16 cellular contexts compared by ENCODE assay signal in genomic region chr21:31754561-31754960, GRCh38. TPM values are rescaled to one million over a fixed set of nuclear protein-coding genes. Genes with fewer than 3 reads are reported as not detected.
DNase-seq lines count a peak whose midpoint lies in the region; ATAC-seq and TF ChIP-seq lines count a peak whose summit lies in the region.
"Had no signal": no experiment of that assay in that cellular context is flagged by ENCODE, and none has a peak within 500 bp of the region (broad histone marks: within the 10 kb centered on the region; RNA-seq: fewer than 3 reads in every experiment).

No MANE protein-coding gene starts in this region.

- ATAC-seq in HG03378 (IDR thresholded peaks at IDR 0.05; ENCODE audit: unreplicated experiment): no peak
- ATAC-seq: A549; CD8-positive, alpha-beta T cell had no signal

- H3K36me3 ChIP-seq in HUES64 (ENCODE audit: insufficient read depth, low read length): no peaks in the 10 kb centered on the region
- H3K36me3 ChIP-seq in iPS-18a (ENCODE audit: control insufficient read depth, low read depth, low read length): no peaks in the 10 kb centered on the region
- H3K36me3 ChIP-seq: BE2C had no signal

- H3K27ac ChIP-seq in HUES64 (ENCODE audit: low read depth, low read length): peak overlapping the region; percentile 4; the same call in 1 of the 2 replicates
- H3K27ac ChIP-seq in iPS-18a (ENCODE audit: low read length): no peak overlapping the region
- H3K27ac ChIP-seq: A549, C4-2B, HL-60 had no signal

- TF ChIP-seq CTCF in lower leg skin (IDR thresholded peaks at IDR 0.05): no peak

- H3K9me3 ChIP-seq in HUES64 (ENCODE audit: insufficient read depth, low read depth, low read length) (no peaks in the 10 kb centered on the region), iPS-18a (ENCODE audit: control insufficient read depth, low read depth, low read length) (no peaks in the 10 kb centered on the region)
- H3K9me3 ChIP-seq: A549, BE2C, Caco-2 had no signal

- no peak for TF ChIP-seq POLR2A in lower leg skin (IDR thresholded peaks at IDR 0.05)

- H3K4me1 ChIP-seq in HUES64 (ENCODE audit: insufficient read depth, low read length) (peaks cover 14% of the 10 kb centered on the region), iPS-18a (ENCODE audit: control insufficient read depth, low read depth, low read length) (peaks cover 14% of the 10 kb centered on the region)
- H3K4me1 ChIP-seq: A549, Caco-2 had no signal

- peak; percentile 65 for DNase-seq in epidermal melanocyte (ENCODE audit: insufficient read length, low spot score)
- no peak for DNase-seq in lower leg skin (ENCODE audit: low spot score in 2 of 2)
- no peak for DNase-seq in hippocampal formation (lab: John Stamatoyannopoulos, UW)
- DNase-seq: BE2C; Caco-2; CD8-positive, alpha-beta T cell; DND-41; GDM1; HCEC 1CT; HFFc6 had no signal

- 88% methylated on average over 2 of the region's 2 CpGs for WGBS in HUES64
- 77 to 79% methylated on average over 2 of the region's 2 CpGs for WGBS in lower leg skin, 2 donors

- intact Hi-C loops in lower leg skin (cut with DNase I; ENCODE audit: low total_unique reads): no loop called here

- H3K9ac ChIP-seq in HUES64 (ENCODE audit: low read depth, low read length) (no peak overlapping the region), iPS-18a (ENCODE audit: low read length) (no peak overlapping the region)

- H3K27me3 ChIP-seq in HUES64 (ENCODE audit: insufficient read depth, low read length) (no peaks in the 10 kb centered on the region), iPS-18a (ENCODE audit: control insufficient read depth, insufficient read depth, low read length) (no peaks in the 10 kb centered on the region)
- H3K27me3 ChIP-seq: BE2C had no signal

- H3K4me3 ChIP-seq in HUES64 (ENCODE audit: low read length) (no peak overlapping the region), iPS-18a (ENCODE audit: low read length) (peak overlapping the region; percentile 30), lower leg skin (ENCODE audit: low read depth, poor library complexity, severe bottlenecking) (no peak overlapping the region)
- H3K4me3 ChIP-seq: A549 had no signal

RNA-seq across cellular contexts. Expression of gene SCAF4, which starts 22.6 kb away (rescaled TPM):
- polyA plus RNA-seq in HUES64 (2013, experiment 1 of 2): 35.4 TPM
- 40.5 TPM for polyA plus RNA-seq in HUES64 (2013, experiment 2 of 2)
- 10 to 100 TPM; 11.8 to 30.8 (median 16.5) TPM for total RNA-seq in lower leg skin
